1 cellular context compared by ENCODE assay signal in genomic region chr5:124628721-124629596, GRCh38.
TF ChIP-seq lines count a peak whose summit lies in the region.

No MANE protein-coding gene starts in this region.

TF ChIP-seq in HEK293, 187 proteins besides CTCF, POLR2A, EP300 and RAD21 (continued from another document):
- peak; percentile 96 for TF ChIP-seq PRDM10 (tag by site-specific recombination; IDR thresholded peaks at IDR 0.05)
- no peak for TF ChIP-seq ZNF138 (tag by site-specific recombination; IDR thresholded peaks at IDR 0.05; ENCODE audit: borderline replicate concordance)
- TF ChIP-seq, protein P1, sequence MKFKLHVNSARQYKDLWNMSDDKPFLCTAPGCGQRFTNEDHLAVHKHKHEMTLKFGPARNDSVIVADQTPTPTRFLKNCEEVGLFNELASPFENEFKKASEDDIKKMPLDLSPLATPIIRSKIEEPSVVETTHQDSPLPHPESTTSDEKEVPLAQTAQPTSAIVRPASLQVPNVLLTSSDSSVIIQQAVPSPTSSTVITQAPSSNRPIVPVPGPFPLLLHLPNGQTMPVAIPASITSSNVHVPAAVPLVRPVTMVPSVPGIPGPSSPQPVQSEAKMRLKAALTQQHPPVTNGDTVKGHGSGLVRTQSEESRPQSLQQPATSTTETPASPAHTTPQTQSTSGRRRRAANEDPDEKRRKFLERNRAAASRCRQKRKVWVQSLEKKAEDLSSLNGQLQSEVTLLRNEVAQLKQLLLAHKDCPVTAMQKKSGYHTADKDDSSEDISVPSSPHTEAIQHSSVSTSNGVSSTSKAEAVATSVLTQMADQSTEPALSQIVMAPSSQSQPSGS (tag by site-specific recombination; IDR thresholded peaks at IDR 0.05; ENCODE audit: low read depth), result peak; percentile 49; the same call in 1 of the 2 replicates
- TF ChIP-seq ZNF24 (tag by site-specific recombination; IDR thresholded peaks at IDR 0.05), result peak; percentile 96
- TF ChIP-seq, protein P2, sequence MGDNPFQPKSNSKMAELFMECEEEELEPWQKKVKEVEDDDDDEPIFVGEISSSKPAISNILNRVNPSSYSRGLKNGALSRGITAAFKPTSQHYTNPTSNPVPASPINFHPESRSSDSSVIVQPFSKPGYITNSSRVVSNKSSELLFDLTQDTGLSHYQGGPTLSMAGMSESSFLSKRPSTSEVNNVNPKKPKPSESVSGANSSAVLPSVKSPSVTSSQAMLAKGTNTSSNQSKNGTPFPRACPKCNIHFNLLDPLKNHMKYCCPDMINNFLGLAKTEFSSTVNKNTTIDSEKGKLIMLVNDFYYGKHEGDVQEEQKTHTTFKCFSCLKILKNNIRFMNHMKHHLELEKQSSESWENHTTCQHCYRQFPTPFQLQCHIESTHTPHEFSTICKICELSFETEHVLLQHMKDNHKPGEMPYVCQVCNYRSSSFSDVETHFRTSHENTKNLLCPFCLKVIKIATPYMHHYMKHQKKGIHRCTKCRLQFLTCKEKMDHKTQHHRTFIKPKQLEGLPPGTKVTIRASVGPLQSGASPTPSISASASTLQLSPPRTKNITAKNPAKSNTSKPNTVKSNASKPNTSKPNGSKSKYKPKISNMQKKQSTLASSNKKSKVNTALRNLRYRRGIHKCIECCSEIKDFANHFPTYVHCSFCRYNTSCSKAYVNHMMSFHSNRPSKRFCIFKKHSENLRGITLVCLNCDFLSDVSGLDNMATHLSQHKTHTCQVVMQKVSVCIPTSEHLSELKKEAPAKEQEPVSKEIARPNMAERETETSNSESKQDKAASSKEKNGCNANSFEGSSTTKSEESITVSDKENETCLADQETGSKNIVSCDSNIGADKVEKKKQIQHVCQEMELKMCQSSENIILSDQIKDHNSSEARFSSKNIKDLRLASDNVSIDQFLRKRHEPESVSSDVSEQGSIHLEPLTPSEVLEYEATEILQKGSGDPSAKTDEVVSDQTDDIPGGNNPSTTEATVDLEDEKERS (tag by site-specific recombination; IDR thresholded peaks at IDR 0.05), result no peak
- TF ChIP-seq ZNF146 (tag by site-specific recombination; IDR thresholded peaks at IDR 0.05), result no peak
- TF ChIP-seq ZSCAN5A (tag by site-specific recombination; IDR thresholded peaks at IDR 0.05), result no peak
- TF ChIP-seq ZSCAN30 (tag by site-specific recombination; IDR thresholded peaks at IDR 0.05), result peak; percentile 98
- TF ChIP-seq ZNF549 (tag by site-specific recombination; IDR thresholded peaks at IDR 0.05), result no peak
- peak; percentile 95 for TF ChIP-seq ZNF629 (tag by site-specific recombination; IDR thresholded peaks at IDR 0.05)
- TF ChIP-seq ZNF513 (tag by site-specific recombination; IDR thresholded peaks at IDR 0.05), result no peak
- TF ChIP-seq ZNF214 (tag by site-specific recombination; IDR thresholded peaks at IDR 0.05; ENCODE audit: borderline replicate concordance), result no peak
- no peak for TF ChIP-seq ZNF202 (tag by site-specific recombination; IDR thresholded peaks at IDR 0.05; ENCODE audit: borderline replicate concordance)
- peak; percentile 86 for TF ChIP-seq OSR2 (tag by site-specific recombination; IDR thresholded peaks at IDR 0.05)
- TF ChIP-seq ZNF350 (tag by site-specific recombination; IDR thresholded peaks at IDR 0.05), result no peak
- TF ChIP-seq ZNF121 (tag by site-specific recombination; IDR thresholded peaks at IDR 0.05), result no peak
- peak; percentile 99 for TF ChIP-seq ZIC2 (tag by site-specific recombination; IDR thresholded peaks at IDR 0.05)
- no peak for TF ChIP-seq SETDB1 (IDR thresholded peaks at IDR 0.05; ENCODE audit: insufficient read length, low read length)
- peak; percentile 74 for TF ChIP-seq ZNF394 (tag by site-specific recombination; IDR thresholded peaks at IDR 0.05; ENCODE audit: borderline replicate concordance)
- TF ChIP-seq ZBTB21 (tag by site-specific recombination; IDR thresholded peaks at IDR 0.05), result peak; percentile 70
- TF ChIP-seq ZNF23 (tag by site-specific recombination; IDR thresholded peaks at IDR 0.05; ENCODE audit: borderline replicate concordance), result no peak
- peak; percentile 75; the same call in 1 of the 2 replicates for TF ChIP-seq KLF16 (tag by site-specific recombination; IDR thresholded peaks at IDR 0.05)
- peak; percentile 47 for TF ChIP-seq TCF7L2 (IDR thresholded peaks at IDR 0.05; ENCODE audit: borderline replicate concordance, low read depth, low read length)
- no peak for TF ChIP-seq ZNF791 (tag by site-specific recombination; IDR thresholded peaks at IDR 0.05)
- peak; percentile 94 for TF ChIP-seq TRIM28 (IDR thresholded peaks at IDR 0.05; ENCODE audit: borderline replicate concordance, low read length)
- no peak for TF ChIP-seq ZNF623 (tag by site-specific recombination; IDR thresholded peaks at IDR 0.05)
- TF ChIP-seq, protein P3, sequence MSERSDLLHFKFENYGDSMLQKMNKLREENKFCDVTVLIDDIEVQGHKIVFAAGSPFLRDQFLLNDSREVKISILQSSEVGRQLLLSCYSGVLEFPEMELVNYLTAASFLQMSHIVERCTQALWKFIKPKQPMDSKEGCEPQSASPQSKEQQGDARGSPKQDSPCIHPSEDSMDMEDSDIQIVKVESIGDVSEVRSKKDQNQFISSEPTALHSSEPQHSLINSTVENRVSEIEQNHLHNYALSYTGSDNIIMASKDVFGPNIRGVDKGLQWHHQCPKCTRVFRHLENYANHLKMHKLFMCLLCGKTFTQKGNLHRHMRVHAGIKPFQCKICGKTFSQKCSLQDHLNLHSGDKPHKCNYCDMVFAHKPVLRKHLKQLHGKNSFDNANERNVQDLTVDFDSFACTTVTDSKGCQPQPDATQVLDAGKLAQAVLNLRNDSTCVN (tag by site-specific recombination; optimal IDR thresholded peaks at IDR 0.05), result no peak
- TF ChIP-seq ZNF140 (tag by site-specific recombination; IDR thresholded peaks at IDR 0.05), result no peak
- TF ChIP-seq SP3 (tag by site-specific recombination; IDR thresholded peaks at IDR 0.05), result 0 out of 2 replicates have a peak, but pooled peaks have one; percentile 3
- peak; percentile 42; the same call in 1 of the 2 replicates for TF ChIP-seq ZFHX2 (tag by site-specific recombination; conservative IDR thresholded peaks at IDR 0.05)
- peak; percentile 97 for TF ChIP-seq ZBTB17 (tag by site-specific recombination; IDR thresholded peaks at IDR 0.05)
- TF ChIP-seq, protein P4, sequence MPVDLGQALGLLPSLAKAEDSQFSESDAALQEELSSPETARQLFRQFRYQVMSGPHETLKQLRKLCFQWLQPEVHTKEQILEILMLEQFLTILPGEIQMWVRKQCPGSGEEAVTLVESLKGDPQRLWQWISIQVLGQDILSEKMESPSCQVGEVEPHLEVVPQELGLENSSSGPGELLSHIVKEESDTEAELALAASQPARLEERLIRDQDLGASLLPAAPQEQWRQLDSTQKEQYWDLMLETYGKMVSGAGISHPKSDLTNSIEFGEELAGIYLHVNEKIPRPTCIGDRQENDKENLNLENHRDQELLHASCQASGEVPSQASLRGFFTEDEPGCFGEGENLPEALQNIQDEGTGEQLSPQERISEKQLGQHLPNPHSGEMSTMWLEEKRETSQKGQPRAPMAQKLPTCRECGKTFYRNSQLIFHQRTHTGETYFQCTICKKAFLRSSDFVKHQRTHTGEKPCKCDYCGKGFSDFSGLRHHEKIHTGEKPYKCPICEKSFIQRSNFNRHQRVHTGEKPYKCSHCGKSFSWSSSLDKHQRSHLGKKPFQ (tag by site-specific recombination; IDR thresholded peaks at IDR 0.05), result peak; percentile 80
- TF ChIP-seq ZNF518A (tag by site-specific recombination; conservative IDR thresholded peaks at IDR 0.05; ENCODE audit: low read depth), result peak; percentile 47; the same call in 1 of the 2 replicates
- peak; percentile 37; the same call in 1 of the 2 replicates for TF ChIP-seq KLF9 (tag by site-specific recombination; IDR thresholded peaks at IDR 0.05; ENCODE audit: low read depth)
